2 cellular contexts compared by ENCODE assay signal in the genomic region with DNA sequence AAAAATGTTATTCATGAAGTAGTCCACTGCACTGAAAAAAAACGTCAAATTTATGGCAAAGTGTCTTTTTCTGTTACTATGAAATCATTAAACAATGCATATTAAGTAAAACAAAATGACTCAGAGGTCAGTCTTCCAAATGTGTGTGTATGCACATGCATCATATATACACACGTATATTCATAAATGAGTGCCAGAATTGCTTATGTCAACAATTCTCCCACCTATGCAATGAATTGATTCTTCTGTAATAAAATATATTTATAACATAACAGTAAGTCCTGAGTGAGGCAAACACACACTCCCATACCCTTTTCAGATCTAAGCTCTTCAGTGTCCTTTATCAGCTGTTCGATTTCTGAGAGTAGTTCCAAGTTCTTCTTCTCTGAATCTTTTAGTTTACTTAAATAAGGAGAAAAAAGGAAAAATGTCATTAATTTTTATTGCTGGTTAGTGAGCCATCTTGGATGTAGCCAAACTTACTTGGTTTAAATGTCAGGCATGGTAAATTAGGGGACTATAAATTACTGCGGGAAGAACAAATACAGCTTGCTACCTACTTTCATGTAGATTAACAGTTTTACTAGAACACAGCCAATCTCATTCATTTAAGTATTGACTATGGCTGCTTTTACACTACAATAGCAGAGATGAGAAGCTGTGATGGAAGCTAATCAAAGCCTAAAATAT.
TF ChIP-seq lines count a peak whose summit lies in the region.

No MANE protein-coding gene starts in this region.

TF ChIP-seq in A549, 52 proteins besides CTCF, POLR2A, EP300 and RAD21 (continued from another document):
- TF ChIP-seq, protein P1, sequence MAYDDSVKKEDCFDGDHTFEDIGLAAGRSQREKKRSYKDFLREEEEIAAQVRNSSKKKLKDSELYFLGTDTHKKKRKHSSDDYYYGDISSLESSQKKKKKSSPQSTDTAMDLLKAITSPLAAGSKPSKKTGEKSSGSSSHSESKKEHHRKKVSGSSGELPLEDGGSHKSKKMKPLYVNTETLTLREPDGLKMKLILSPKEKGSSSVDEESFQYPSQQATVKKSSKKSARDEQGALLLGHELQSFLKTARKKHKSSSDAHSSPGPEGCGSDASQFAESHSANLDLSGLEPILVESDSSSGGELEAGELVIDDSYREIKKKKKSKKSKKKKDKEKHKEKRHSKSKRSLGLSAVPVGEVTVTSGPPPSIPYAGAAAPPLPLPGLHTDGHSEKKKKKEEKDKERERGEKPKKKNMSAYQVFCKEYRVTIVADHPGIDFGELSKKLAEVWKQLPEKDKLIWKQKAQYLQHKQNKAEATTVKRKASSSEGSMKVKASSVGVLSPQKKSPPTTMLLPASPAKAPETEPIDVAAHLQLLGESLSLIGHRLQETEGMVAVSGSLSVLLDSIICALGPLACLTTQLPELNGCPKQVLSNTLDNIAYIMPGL (CRISPR knock-in tag; IDR thresholded peaks at IDR 0.05; ENCODE audit: borderline replicate concordance), result no peak

TF ChIP-seq in K562, 482 proteins besides CTCF, POLR2A, EP300 and RAD21 (continued from another document):
- TF ChIP-seq HMGN3 (IDR thresholded peaks at IDR 0.05; ENCODE audit: borderline replicate concordance, extremely low read depth, insufficient read length, low read depth, low read length) (no peak), MAFK (IDR thresholded peaks at IDR 0.05; ENCODE audit: low read length) (peak; percentile 37; the same call in 1 of the 2 replicates), GATA2 (CRISPR knock-in tag; IDR thresholded peaks at IDR 0.05) (no peak), MIER1 (IDR thresholded peaks at IDR 0.05; ENCODE audit: low read depth) (no peak), ZNF217 (CRISPR knock-in tag; IDR thresholded peaks at IDR 0.05) (no peak), ZNF175 (CRISPR knock-in tag; IDR thresholded peaks at IDR 0.05; ENCODE audit: low read depth) (no peak), ZNF253 (CRISPR knock-in tag; conservative IDR thresholded peaks at IDR 0.05) (no peak), FOXK1 (CRISPR knock-in tag; IDR thresholded peaks at IDR 0.05; ENCODE audit: borderline replicate concordance) (no peak), POLR3A (IDR thresholded peaks at IDR 0.05; ENCODE audit: borderline replicate concordance, extremely low read depth, insufficient read depth, insufficient read length) (no peak), HIVEP1 (CRISPR knock-in tag; IDR thresholded peaks at IDR 0.05) (no peak), PML (IDR thresholded peaks at IDR 0.05; ENCODE audit: low read length) (no peak), ZNF316 (IDR thresholded peaks at IDR 0.05) (peak; percentile 48), C11orf30 (IDR thresholded peaks at IDR 0.05; ENCODE audit: low read depth) (0 out of 2 replicates have a peak, but pooled peaks have one; percentile 19), MED1 (CRISPR knock-in tag; IDR thresholded peaks at IDR 0.05; ENCODE audit: borderline replicate concordance) (no peak), GTF2F1 (IDR thresholded peaks at IDR 0.05; ENCODE audit: low read depth, low read length) (no peak), PTRF (tag; IDR thresholded peaks at IDR 0.05) (no peak), ZNF561 (CRISPR knock-in tag; conservative IDR thresholded peaks at IDR 0.05) (no peak), ATF1 (CRISPR knock-in tag; IDR thresholded peaks at IDR 0.05) (no peak), ATF1 (tag; IDR thresholded peaks at IDR 0.05) (no peak), PCBP2 (IDR thresholded peaks at IDR 0.05; ENCODE audit: low read depth, low read length, poor library complexity, severe bottlenecking) (no peak), U2AF2 (optimal IDR thresholded peaks at IDR 0.05; ENCODE audit: low read depth, low read length) (no peak)
- TF ChIP-seq, protein P2, sequence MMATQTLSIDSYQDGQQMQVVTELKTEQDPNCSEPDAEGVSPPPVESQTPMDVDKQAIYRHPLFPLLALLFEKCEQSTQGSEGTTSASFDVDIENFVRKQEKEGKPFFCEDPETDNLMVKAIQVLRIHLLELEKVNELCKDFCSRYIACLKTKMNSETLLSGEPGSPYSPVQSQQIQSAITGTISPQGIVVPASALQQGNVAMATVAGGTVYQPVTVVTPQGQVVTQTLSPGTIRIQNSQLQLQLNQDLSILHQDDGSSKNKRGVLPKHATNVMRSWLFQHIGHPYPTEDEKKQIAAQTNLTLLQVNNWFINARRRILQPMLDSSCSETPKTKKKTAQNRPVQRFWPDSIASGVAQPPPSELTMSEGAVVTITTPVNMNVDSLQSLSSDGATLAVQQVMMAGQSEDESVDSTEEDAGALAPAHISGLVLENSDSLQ (IDR thresholded peaks at IDR 0.05), result no peak
- TF ChIP-seq, protein P3, sequence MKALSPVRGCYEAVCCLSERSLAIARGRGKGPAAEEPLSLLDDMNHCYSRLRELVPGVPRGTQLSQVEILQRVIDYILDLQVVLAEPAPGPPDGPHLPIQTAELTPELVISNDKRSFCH (CRISPR knock-in tag; IDR thresholded peaks at IDR 0.05), result no peak
- TF ChIP-seq, protein P3 (tag; IDR thresholded peaks at IDR 0.05), result no peak
- TF ChIP-seq, protein P4, sequence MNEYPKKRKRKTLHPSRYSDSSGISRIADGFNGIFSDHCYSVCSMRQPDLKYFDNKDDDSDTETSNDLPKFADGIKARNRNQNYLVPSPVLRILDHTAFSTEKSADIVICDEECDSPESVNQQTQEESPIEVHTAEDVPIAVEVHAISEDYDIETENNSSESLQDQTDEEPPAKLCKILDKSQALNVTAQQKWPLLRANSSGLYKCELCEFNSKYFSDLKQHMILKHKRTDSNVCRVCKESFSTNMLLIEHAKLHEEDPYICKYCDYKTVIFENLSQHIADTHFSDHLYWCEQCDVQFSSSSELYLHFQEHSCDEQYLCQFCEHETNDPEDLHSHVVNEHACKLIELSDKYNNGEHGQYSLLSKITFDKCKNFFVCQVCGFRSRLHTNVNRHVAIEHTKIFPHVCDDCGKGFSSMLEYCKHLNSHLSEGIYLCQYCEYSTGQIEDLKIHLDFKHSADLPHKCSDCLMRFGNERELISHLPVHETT (CRISPR knock-in tag; conservative IDR thresholded peaks at IDR 0.05 in 1 of 2, IDR thresholded peaks at IDR 0.05 in 1 of 2), result no peak
